17 cellular contexts compared by ENCODE assay signal in the genomic region with DNA sequence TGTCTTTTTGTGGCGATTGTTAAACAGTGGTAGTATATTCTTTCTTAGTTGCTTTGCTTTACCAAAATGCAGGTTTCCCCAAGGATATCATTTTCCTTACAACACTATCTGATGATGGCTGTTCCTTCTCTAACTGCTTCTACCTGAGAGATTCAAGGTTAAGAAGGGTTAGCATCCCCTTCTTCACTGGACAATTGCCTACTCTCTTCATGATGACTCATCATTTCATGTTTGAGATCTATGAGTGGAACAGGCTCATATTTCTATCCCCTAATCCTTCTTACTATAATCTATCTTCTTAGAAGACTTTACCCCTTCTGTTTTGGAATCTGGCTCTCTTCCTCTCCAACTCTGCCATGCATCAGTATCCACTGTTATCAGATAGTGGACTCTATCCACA. TPM values are rescaled to one million over a fixed set of nuclear protein-coding genes. Genes with fewer than 3 reads are reported as not detected.
DNase-seq lines count a peak whose midpoint lies in the region; ATAC-seq and TF ChIP-seq lines count a peak whose summit lies in the region.
"Had no signal": no experiment of that assay in that cellular context is flagged by ENCODE, and none has a peak within 500 bp of the region (broad histone marks: within the 10 kb centered on the region; RNA-seq: fewer than 3 reads in every experiment).

No MANE protein-coding gene starts in this region.

- H3K27me3 ChIP-seq in DND-41 (ENCODE audit: insufficient read depth, low read length, poor library complexity): no peaks in the 10 kb centered on the region
- H3K27me3 ChIP-seq in IMR-90 (ENCODE audit: control insufficient read depth, insufficient read depth, low read length): no peaks in the 10 kb centered on the region
- no peaks in the 10 kb centered on the region for H3K27me3 ChIP-seq in SK-N-SH (ENCODE audit: insufficient read depth)
- no peaks in the 10 kb centered on the region for H3K27me3 ChIP-seq in mesendoderm (ENCODE audit: insufficient read depth, low read length, poor library complexity)
- H3K27me3 ChIP-seq: upper lobe of right lung had no signal

- no CpG with 5 or more reads among the region's 1 CpG for WGBS in IMR-90 (ENCODE audit: extremely low coverage in 2 of 2, insufficient read length in 1 of 2), 2 experiments
- 90% methylated on average over 1 of the region's 1 CpG for WGBS in SK-N-SH (ENCODE audit: low lambda C conversion rate)
- no CpG with 5 or more reads among the region's 1 CpG for WGBS in mesendoderm (ENCODE audit: extremely low coverage, insufficient coverage, low lambda C conversion rate)

- H3K9ac ChIP-seq in DND-41 (ENCODE audit: low read depth, low read length) (no peak overlapping the region), IMR-90 (ENCODE audit: low read depth, low read length) (no peak overlapping the region), SK-N-SH (no peak overlapping the region), mesendoderm (ENCODE audit: low read length) (no peak overlapping the region)

- POLR2A ChIA-PET in IMR-90 (lab: Charles Lee; ENCODE audit: unreplicated experiment): interaction anchor here (0.5 kb wide), 1 partner anchor 38 kb away, joined by 4 read pairs; no protein-coding TSS in a partner anchor
- POLR2A ChIA-PET in SK-N-SH (lab: Yijun Ruan, JAX): no interaction called here

- no peak for TF ChIP-seq CTCF in DND-41 (IDR thresholded peaks at IDR 0.05; ENCODE audit: borderline replicate concordance, extremely low read depth, low read length, poor library complexity, severe bottlenecking)
- TF ChIP-seq CTCF in IMR-90 (conservative IDR thresholded peaks at IDR 0.05; ENCODE audit: low read depth, low read length): no peak
- TF ChIP-seq CTCF in SK-N-SH (IDR thresholded peaks at IDR 0.05): no peak

- no peak for TF ChIP-seq EP300 in SK-N-SH (IDR thresholded peaks at IDR 0.05; ENCODE audit: borderline replicate concordance in 1 of 2, low read depth in 1 of 2, low read length in 1 of 2)

- H2AK5ac ChIP-seq in IMR-90 (ENCODE audit: low read depth, low read length): no peak overlapping the region
- no peak overlapping the region for H2AK5ac ChIP-seq in mesendoderm (ENCODE audit: low read length)

- ATAC-seq in DND-41 (ENCODE audit: insufficient read depth, low read depth) (no peak), IMR-90 (ENCODE audit: low read depth) (0 out of 2 replicates have a peak, but pooled peaks have one; percentile 7)
- ATAC-seq: activated naive CD8-positive, alpha-beta T cell treated with anti-CD3 and anti-CD28 coated beads, Interleukin-2, amount 50 U/mL, for 24 hours; esophagus mucosa; right cardiac atrium; stimulated activated naive CD8-positive, alpha-beta T cell treated with anti-CD3 and anti-CD28 coated beads, Interleukin-15, amount 100 ng/mL, for 72 hours; upper lobe of right lung had no signal

- peaks cover 27% of the 10 kb centered on the region for H3F3A ChIP-seq in SK-N-SH (replicated peaks; ENCODE audit: insufficient read depth)

- H2BK15ac ChIP-seq in IMR-90 (ENCODE audit: low read depth, low read length) (no peak overlapping the region), mesendoderm (replicated peaks; ENCODE audit: low read depth) (no peak overlapping the region)

- H3K79me2 ChIP-seq in DND-41 (ENCODE audit: insufficient read depth, low read length) (peaks cover 100% of the 10 kb centered on the region), SK-N-SH (ENCODE audit: insufficient read depth) (peaks cover 95% of the 10 kb centered on the region), mesendoderm (ENCODE audit: control insufficient read depth, insufficient read depth, low read length) (no peaks in the 10 kb centered on the region)

- DNase-seq in DND-41 (no peak), IMR-90 (peak; percentile 37), SK-N-SH (no peak), myocyte (ENCODE audit: low read depth) (peak; percentile 21), mesendoderm (no peak), NCI-H1048 (lab: John Stamatoyannopoulos, UW) (no peak), AML-193 (lab: John Stamatoyannopoulos, UW) (no peak)
- no peak for DNase-seq in stimulated activated CD4-positive, alpha-beta T cell treated with anti-CD3 and anti-CD28 coated beads, Interleukin-15, amount 100 ng/mL, for 24 hours
- DNase-seq: activated CD4-positive, alpha-beta T cell treated with anti-CD3 and anti-CD28 coated beads for 1 hour; activated naive CD8-positive, alpha-beta T cell treated with anti-CD3 and anti-CD28 coated beads, Interleukin-2, amount 50 U/mL, for 24 hours; CD8-positive, alpha-beta memory T cell; NCI-H187 treated with DMSO at 0.1 percent for 48 hours; right cardiac atrium; stimulated activated naive CD8-positive, alpha-beta T cell treated with anti-CD3 and anti-CD28 coated beads, Interleukin-15, amount 100 ng/mL, for 72 hours; upper lobe of right lung had no signal

- no peak overlapping the region for H3K4me3 ChIP-seq in DND-41 (ENCODE audit: low read depth in 1 of 2, low read length in 2 of 2)
- no peak overlapping the region for H3K4me3 ChIP-seq in IMR-90 (ENCODE audit: insufficient read depth, low read depth, low read length)
- no peak overlapping the region for H3K4me3 ChIP-seq in SK-N-SH (ENCODE audit: low read depth in 2 of 2, low read length in 1 of 2)
- H3K4me3 ChIP-seq in mesendoderm (ENCODE audit: low read length): no peak overlapping the region
- H3K4me3 ChIP-seq: upper lobe of right lung had no signal

- H3K14ac ChIP-seq in IMR-90 (replicated peaks; ENCODE audit: low read depth, low read length): no peak overlapping the region

- no peak overlapping the region for H3K56ac ChIP-seq in IMR-90 (ENCODE audit: extremely low read depth, insufficient read depth, low read length)
- H3K56ac ChIP-seq in mesendoderm (ENCODE audit: low read length): no peak overlapping the region

- H3K9me3 ChIP-seq in DND-41 (ENCODE audit: insufficient read depth, low read length, severe bottlenecking) (no peaks in the 10 kb centered on the region), IMR-90 (ENCODE audit: control insufficient read depth, insufficient read depth, low read length) (no peaks in the 10 kb centered on the region), SK-N-SH (no peaks in the 10 kb centered on the region)
- H3K9me3 ChIP-seq: upper lobe of right lung had no signal

- H3K79me1 ChIP-seq in IMR-90 (ENCODE audit: low read depth in 1 of 2, low read length in 2 of 2) (peaks cover 37 to 79% of the 10 kb centered on the region in 2 experiments), mesendoderm (ENCODE audit: low read length) (peaks cover 2% of the 10 kb centered on the region)

- no peak for TF ChIP-seq RAD21 in IMR-90 (IDR thresholded peaks at IDR 0.05; ENCODE audit: low read length)
- no peak for TF ChIP-seq RAD21 in SK-N-SH (IDR thresholded peaks at IDR 0.05; ENCODE audit: low read length)

- H2AFZ ChIP-seq in DND-41 (ENCODE audit: low read depth, low read length): no peak overlapping the region
- H2AFZ ChIP-seq in IMR-90 (replicated peaks; ENCODE audit: low read length, poor library complexity): no peak overlapping the region
- no peak overlapping the region for H2AFZ ChIP-seq in SK-N-SH (ENCODE audit: low read depth)

- H3K4me1 ChIP-seq in DND-41 (ENCODE audit: insufficient read depth, low read length): peaks cover 20% of the 10 kb centered on the region
- peaks cover 18% of the 10 kb centered on the region for H3K4me1 ChIP-seq in IMR-90 (ENCODE audit: control insufficient read depth, insufficient read depth, low read length)
- peaks cover 2 to 25% of the 10 kb centered on the region in 2 experiments; a peak in 2 of 4 replicates for H3K4me1 ChIP-seq in SK-N-SH (ENCODE audit: control insufficient read depth in 1 of 2, insufficient read depth in 2 of 2, low read depth in 1 of 2, low read length in 1 of 2)
- no peaks in the 10 kb centered on the region for H3K4me1 ChIP-seq in mesendoderm (ENCODE audit: control insufficient read depth, low read depth, low read length)

- in situ Hi-C loops in IMR-90 (cut with MboI; ENCODE audit: low sequenced_read_pairs): no loop called here

- CTCF ChIA-PET in IMR-90 (lab: Yijun Ruan, JAX) (no interaction called here), SK-N-SH (lab: Yijun Ruan, JAX) (interaction anchor here (1.1 to 1.3 kb wide), 2 partner anchors 11 to 54 kb away, joined by 3 read pairs; partner anchors contain the start of gene NR3C1)

- H3K23ac ChIP-seq in IMR-90 (ENCODE audit: low read depth, low read length): no peak overlapping the region
- no peak overlapping the region for H3K23ac ChIP-seq in mesendoderm (ENCODE audit: low read length)

- H3K18ac ChIP-seq in IMR-90 (ENCODE audit: low read depth, low read length) (no peak overlapping the region), mesendoderm (ENCODE audit: low read length) (no peak overlapping the region)

- no peak for TF ChIP-seq POLR2A in IMR-90 (IDR thresholded peaks at IDR 0.05; ENCODE audit: low read depth, low read length)

- intact Hi-C loops in IMR-90 (cut with micrococcal nuclease): no loop called here

- no peak overlapping the region for H2BK5ac ChIP-seq in IMR-90 (ENCODE audit: low read depth, low read length, poor library complexity, severe bottlenecking)
- no peak overlapping the region for H2BK5ac ChIP-seq in mesendoderm (ENCODE audit: low read length)

- BruUV-seq in IMR-90 (replicated peaks; lab: Mats Ljungman, UMichigan): no TSS peak

- no peak overlapping the region for H2AK9ac ChIP-seq in IMR-90 (replicated peaks; ENCODE audit: low read depth, low read length, poor library complexity)

- H3K4ac ChIP-seq in IMR-90 (ENCODE audit: low read depth, low read length): no peak overlapping the region
- H3K4ac ChIP-seq in mesendoderm (ENCODE audit: low read depth, low read length): no peak overlapping the region

- H3K36me3 ChIP-seq in DND-41 (ENCODE audit: insufficient read depth, low read length) (peaks cover 63% of the 10 kb centered on the region), IMR-90 (ENCODE audit: control insufficient read depth, insufficient read depth, low read length) (peaks cover 2% of the 10 kb centered on the region), SK-N-SH (replicated peaks in 1 of 2; ENCODE audit: control insufficient read depth in 1 of 2, insufficient read depth in 2 of 2, low read length in 1 of 2) (peaks cover 0 to 16% of the 10 kb centered on the region in 2 experiments), mesendoderm (ENCODE audit: control insufficient read depth, insufficient read depth, low read length) (no peaks in the 10 kb centered on the region)
- H3K36me3 ChIP-seq: upper lobe of right lung had no signal

- H4K5ac ChIP-seq in IMR-90 (ENCODE audit: low read depth, low read length): no peak overlapping the region
- H4K5ac ChIP-seq in mesendoderm (ENCODE audit: low read length): no peak overlapping the region

- no peak overlapping the region for H4K91ac ChIP-seq in IMR-90 (ENCODE audit: insufficient read depth, low read depth, low read length)

- H3K4me2 ChIP-seq in DND-41 (ENCODE audit: insufficient read depth, low read length) (no peak overlapping the region), IMR-90 (ENCODE audit: low read depth, low read length) (no peak overlapping the region), SK-N-SH (peak overlapping the region; percentile 53; the same call in 1 of the 2 replicates), mesendoderm (ENCODE audit: low read length) (no peak overlapping the region)

- H4K8ac ChIP-seq in IMR-90 (ENCODE audit: low read depth in 2 of 2, low read length in 2 of 2) (no peak overlapping the region), mesendoderm (ENCODE audit: low read depth, low read length) (no peak overlapping the region)

- H2BK120ac ChIP-seq in IMR-90 (ENCODE audit: low read depth, low read length) (no peak overlapping the region), mesendoderm (ENCODE audit: low read depth, low read length) (no peak overlapping the region)

- H3K9me1 ChIP-seq in IMR-90 (ENCODE audit: insufficient read depth, low read length): peaks cover 14% of the 10 kb centered on the region

- no peaks in the 10 kb centered on the region for H3K9me2 ChIP-seq in SK-N-SH

- H2BK20ac ChIP-seq in IMR-90 (ENCODE audit: low read depth, low read length): no peak overlapping the region

- H3K27ac ChIP-seq in DND-41 (ENCODE audit: low read length) (peak overlapping the region; percentile 3; the same call in 1 of the 2 replicates), IMR-90 (ENCODE audit: insufficient read depth, low read length) (no peak overlapping the region), SK-N-SH (ENCODE audit: low read depth in 2 of 2, low read length in 1 of 2) (peak overlapping the region in 1 of 2 experiments; percentile 74; a peak in 1 of 4 replicates), mesendoderm (ENCODE audit: low read depth, low read length) (no peak overlapping the region)
- H3K27ac ChIP-seq: upper lobe of right lung had no signal

- dilution Hi-C loops in IMR-90 (cut with HindIII; ENCODE audit: low sequenced_read_pairs, unreplicated experiment): no loop called here

- H4K20me1 ChIP-seq in DND-41 (ENCODE audit: insufficient read depth, low read length) (peaks cover 81% of the 10 kb centered on the region), IMR-90 (ENCODE audit: insufficient read depth, low read length) (peaks cover 43% of the 10 kb centered on the region; the same call in 1 of the 2 replicates), SK-N-SH (ENCODE audit: insufficient read depth) (peaks cover 16% of the 10 kb centered on the region)

RNA-seq across cellular contexts. Expression of gene NR3C1, which starts 54.4 kb away (rescaled TPM):
- total RNA-seq in IMR-90 (2012; rRNA removed): 62.8 and 77.4 TPM in 2 replicates
- 11.9 and 13.7 TPM in 2 replicates for polyA plus RNA-seq in IMR-90 (2012; rRNA removed)
- polyA plus RNA-seq in IMR-90 (2012; cell fraction: cytosol; rRNA removed): 3.5 and 4.8 TPM in 2 replicates
- polyA plus RNA-seq in IMR-90 (2012; cell fraction: nucleus; rRNA removed; ENCODE audit: low replicate concordance): 2.3 and 15.5 TPM in 2 replicates
- polyA plus RNA-seq in SK-N-SH (2012; rRNA removed): 7.1 and 8.2 TPM in 2 replicates
- polyA plus RNA-seq in SK-N-SH (2012; cell fraction: cytosol; rRNA removed): 9.7 and 9.8 TPM in 2 replicates
- 4.2 and 8.9 TPM in 2 replicates for polyA plus RNA-seq in SK-N-SH (2012; cell fraction: nucleus; rRNA removed)
- 52.2 and 59.9 TPM in 2 replicates for total RNA-seq in myocyte
- polyA plus RNA-seq in myocyte (2012): 20.3 TPM
- 12.1 TPM for polyA plus RNA-seq in mesendoderm (2013, experiment 1 of 2)
- 11.5 TPM for polyA plus RNA-seq in mesendoderm (2013, experiment 2 of 2)
- total RNA-seq: G401 had no signal

Comparison
In these comparisons a context has a peak if more than half of its experiments do, and no peak if none do; other contexts are left out.
1. DNase-seq: peak in IMR-90 (single experiment) and myocyte (single experiment); none in DND-41 (single experiment), SK-N-SH (single experiment), mesendoderm (single experiment), NCI-H1048 (single experiment), AML-193 (0 of 2) and stimulated activated CD4-positive, alpha-beta T cell treated with anti-CD3 and anti-CD28 coated beads, Interleukin-15, amount 100 ng/mL, for 24 hours (single experiment).